In the genomic region with DNA sequence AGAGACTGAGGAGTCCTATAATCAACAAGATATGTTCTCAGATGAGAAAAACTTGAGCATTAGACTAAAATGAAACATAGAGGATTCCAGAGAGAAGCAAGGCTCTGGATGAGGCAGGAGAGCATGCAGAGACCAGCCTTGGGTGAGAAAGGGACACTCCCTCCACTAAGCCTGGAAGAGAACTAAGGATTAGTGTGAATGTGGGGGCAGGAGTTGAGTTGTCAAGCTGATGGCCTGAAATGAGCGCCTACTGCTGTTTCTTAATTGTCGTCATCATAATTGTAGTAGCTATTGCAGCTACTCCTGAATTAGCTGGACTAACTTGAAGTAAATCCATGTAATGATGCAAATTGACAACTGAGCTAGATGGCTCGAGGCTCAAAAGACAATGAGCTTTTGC, we compare ENCODE assay signal across 21 cellular contexts.
DNase-seq lines count a peak whose midpoint lies in the region; ATAC-seq, FAIRE-seq and TF ChIP-seq lines count a peak whose summit lies in the region.
"Had no signal": no experiment of that assay in that cellular context is flagged by ENCODE, and none has a peak within 500 bp of the region (broad histone marks: within the 10 kb centered on the region; RNA-seq: fewer than 3 reads in every experiment).

No MANE protein-coding gene starts in this region.

- H3K27me3 ChIP-seq in bronchial epithelial cell (ENCODE audit: control insufficient read depth, insufficient read depth, low read length) (no peaks in the 10 kb centered on the region), keratinocyte (ENCODE audit: control insufficient read depth, extremely low read depth, insufficient read depth, low read length) (no peaks in the 10 kb centered on the region)
- H3K27me3 ChIP-seq: BLaER1 treated with 17β-estradiol and CSF1 and Interleukin-3, amounts not matched to agents 10 nM and 100 nM had no signal

- dilution Hi-C loops in keratinocyte (cut with MboI; ENCODE audit: extremely low pct_ligation_motif_present, low sequenced_read_pairs) = no loop called here

- no peak overlapping the region for H2AFZ ChIP-seq in keratinocyte (ENCODE audit: control insufficient read depth, low read length)

- H3K4me1 ChIP-seq in keratinocyte (ENCODE audit: control insufficient read depth, extremely low read depth, insufficient read depth, low read length) = no peaks in the 10 kb centered on the region
- H3K4me1 ChIP-seq: BLaER1 treated with 17β-estradiol and CSF1 and Interleukin-3, amounts not matched to agents 10 nM and 100 nM; Caco-2 had no signal

- H3K36me3 ChIP-seq in bronchial epithelial cell (ENCODE audit: control insufficient read depth, insufficient read depth, low read length) (no peaks in the 10 kb centered on the region), keratinocyte (ENCODE audit: control insufficient read depth in 2 of 2, extremely low read depth in 1 of 2, insufficient read depth in 2 of 2, low read length in 2 of 2) (no peaks in the 10 kb centered on the region)
- H3K36me3 ChIP-seq: BLaER1 treated with 17β-estradiol and CSF1 and Interleukin-3, amounts not matched to agents 10 nM and 100 nM had no signal

- TF ChIP-seq CTCF in bronchial epithelial cell (IDR thresholded peaks at IDR 0.05; ENCODE audit: insufficient read depth, low read length, severe bottlenecking) = no peak
- no peak for TF ChIP-seq CTCF in epithelial cell of esophagus (IDR thresholded peaks at IDR 0.05; ENCODE audit: insufficient read depth, low read depth, low read length, missing control alignments)
- TF ChIP-seq CTCF in keratinocyte (optimal IDR thresholded peaks at IDR 0.05 in 1 of 3, IDR thresholded peaks at IDR 0.05 in 1 of 3, conservative IDR thresholded peaks at IDR 0.05 in 1 of 3; ENCODE audit: extremely low read depth in 1 of 3, insufficient read depth in 2 of 3, low read length in 3 of 3) = no peak

- FAIRE-seq in bronchial epithelial cell (lab: Jason Lieb, UNC) (peak; percentile 13), keratinocyte (lab: Jason Lieb, UNC) (peak; percentile 34)
- FAIRE-seq: A204.1, D721Med, G401.6, GM19239 had no signal

- H3K9ac ChIP-seq in keratinocyte (ENCODE audit: control insufficient read depth, extremely low read depth, insufficient read depth, low read length) = no peak overlapping the region
- H3K9ac ChIP-seq: BLaER1 treated with 17β-estradiol and CSF1 and Interleukin-3, amounts not matched to agents 10 nM and 100 nM had no signal

- no peak for ATAC-seq in HG03457 (IDR thresholded peaks at IDR 0.05; ENCODE audit: unreplicated experiment)
- ATAC-seq: CD8-positive, alpha-beta T cell had no signal

- no peaks in the 10 kb centered on the region for H4K20me1 ChIP-seq in keratinocyte (ENCODE audit: control insufficient read depth, extremely low read depth, insufficient read depth, low read length)
- H4K20me1 ChIP-seq: BLaER1 treated with 17β-estradiol and CSF1 and Interleukin-3, amounts not matched to agents 10 nM and 100 nM had no signal

- H3K4me2 ChIP-seq in keratinocyte (ENCODE audit: control insufficient read depth, extremely low read depth, insufficient read depth, low read depth, low read length) = no peak overlapping the region
- H3K4me2 ChIP-seq: BLaER1 treated with 17β-estradiol and CSF1 and Interleukin-3, amounts not matched to agents 10 nM and 100 nM had no signal

- no peaks in the 10 kb centered on the region for H3K9me1 ChIP-seq in keratinocyte (ENCODE audit: control insufficient read depth, extremely low read depth, insufficient read depth, low read length)

- no peaks in the 10 kb centered on the region for H3K9me3 ChIP-seq in keratinocyte (ENCODE audit: control insufficient read depth, low read depth, low read length)
- H3K9me3 ChIP-seq: Caco-2 had no signal

- no peak overlapping the region for H3K27ac ChIP-seq in keratinocyte (ENCODE audit: control insufficient read depth, insufficient read depth, low read length)
- H3K27ac ChIP-seq: BLaER1 treated with 17β-estradiol and CSF1 and Interleukin-3, amounts not matched to agents 10 nM and 100 nM; C4-2B had no signal

- DNase-seq in bronchial epithelial cell (ENCODE audit: low read depth) = no peak
- DNase-seq in epithelial cell of esophagus (ENCODE audit: low read depth) = peak; percentile 10
- DNase-seq in keratinocyte (ENCODE audit: low read depth, low spot score) = no peak
- DNase-seq in ureter (ENCODE audit: low spot score) = no peak
- no peak for DNase-seq in AG08396 (ENCODE audit: low spot score)
- DNase-seq: 8988T; ACHN; AML-193; Caco-2; Calu3; CD4-positive, alpha-beta T cell; CD8-positive, alpha-beta T cell; DMS79 treated with DMSO at 0.1 percent for 48 hours; GF-D8 had no signal

- H3K79me2 ChIP-seq in keratinocyte (ENCODE audit: control insufficient read depth, insufficient read depth, low read length) = peaks cover 1% of the 10 kb centered on the region

- H3K4me3 ChIP-seq in bronchial epithelial cell (ENCODE audit: low read depth, low read length) (no peak overlapping the region), epithelial cell of esophagus (ENCODE audit: low read length) (no peak overlapping the region), keratinocyte (ENCODE audit: control insufficient read depth in 2 of 3, extremely low read depth in 1 of 3, insufficient read depth in 2 of 3, low read depth in 1 of 3, low read length in 3 of 3) (no peak overlapping the region)
- H3K4me3 ChIP-seq: BLaER1 treated with 17β-estradiol and CSF1 and Interleukin-3, amounts not matched to agents 10 nM and 100 nM had no signal
